9 cellular contexts compared by ENCODE assay signal in genomic region chr6:16420332-16420714, GRCh38.
A peak's percentile ranks its signal among the peaks of the same experiment; 100 is the strongest.
DNase-seq lines count a peak whose midpoint lies in the region; ATAC-seq and TF ChIP-seq lines count a peak whose summit lies in the region.
"Had no signal": no experiment of that assay in that cellular context is flagged by ENCODE, and none has a peak within 500 bp of the region (broad histone marks: within the 10 kb centered on the region; RNA-seq: fewer than 3 reads in every experiment).

No MANE protein-coding gene starts in this region.

- H3K27me3 Mint-ChIP-seq in activated B cell treated with CpG ODN at 0.5 μM for 24 hours = no peaks in the 10 kb centered on the region
- no peaks in the 10 kb centered on the region for H3K27me3 Mint-ChIP-seq in natural killer cell (ENCODE audit: low read depth in 2 of 2)

- H3K36me3 Mint-ChIP-seq in activated B cell treated with CpG ODN at 0.5 μM for 24 hours (ENCODE audit: low read depth) = no peaks in the 10 kb centered on the region
- H3K36me3 Mint-ChIP-seq in natural killer cell = no peaks in the 10 kb centered on the region

- intact Hi-C loops in activated B cell treated with CpG ODN at 0.5 μM for 24 hours (cut with micrococcal nuclease) (loop anchor here (1.0 to 2.0 kb wide), 6 partner anchors 11 to 758 kb away; partner anchors contain the start of gene ATXN1), natural killer cell (cut with micrococcal nuclease) (loop anchor here (5.0 kb wide), 2 partner anchors 98 to 342 kb away; partner anchors contain the start of gene ATXN1)

- H3K27ac Mint-ChIP-seq in activated B cell treated with CpG ODN at 0.5 μM for 24 hours (peak overlapping the region; percentile 98), natural killer cell (peak overlapping the region; percentile 93 to 96)

- DNase-seq in activated B cell treated with CpG ODN at 0.5 μM for 24 hours (no peak), natural killer cell (no peak), NCI-H524 (lab: John Stamatoyannopoulos, UW) (no peak), substantia nigra (lab: John Stamatoyannopoulos, UW) (no peak), AG08395 (ENCODE audit: low spot score) (no peak)
- DNase-seq: left cardiac atrium had no signal

- TF ChIP-seq CTCF in activated B cell treated with CpG ODN at 0.5 μM for 24 hours (IDR thresholded peaks at IDR 0.05) (no peak), natural killer cell (IDR thresholded peaks at IDR 0.05) (no peak)

- CTCF ChIA-PET in activated B cell treated with CpG ODN at 0.5 μM for 24 hours (lab: Charles Lee) = interaction anchor here (1.0 to 2.0 kb wide), 7 partner anchors 10 to 342 kb away, joined by 3 to 20 read pairs (median 7); partner anchors contain the start of gene ATXN1

- H3K9me3 Mint-ChIP-seq in activated B cell treated with CpG ODN at 0.5 μM for 24 hours = no peaks in the 10 kb centered on the region
- H3K9me3 Mint-ChIP-seq in natural killer cell = no peaks in the 10 kb centered on the region

- POLR2A ChIA-PET in activated B cell treated with CpG ODN at 0.5 μM for 24 hours (lab: Charles Lee) = interaction anchor here (0.5 to 3.0 kb wide), 20 partner anchors 9 to 519 kb away, joined by 3 to 49 read pairs (median 6); partner anchors contain the start of gene ATXN1

- H3K4me3 Mint-ChIP-seq in activated B cell treated with CpG ODN at 0.5 μM for 24 hours (peak overlapping the region; percentile 62), natural killer cell (peak overlapping the region; percentile 77)

- H3K27ac ChIP-seq in substantia nigra (ENCODE audit: low read depth, low read length, poor library complexity, severe bottlenecking) = no peak overlapping the region

- H3K4me1 Mint-ChIP-seq in activated B cell treated with CpG ODN at 0.5 μM for 24 hours = peaks cover 47% of the 10 kb centered on the region
- H3K4me1 Mint-ChIP-seq in natural killer cell = peaks cover 34 to 36% of the 10 kb centered on the region in 2 donors

- ATAC-seq in GM19324 (IDR thresholded peaks at IDR 0.05; ENCODE audit: low FRiP score, unreplicated experiment) = peak; percentile 26
- peak; percentile 8 for ATAC-seq in HG02884 (IDR thresholded peaks at IDR 0.05; ENCODE audit: unreplicated experiment)
- ATAC-seq in activated B cell treated with CpG ODN at 0.5 μM for 24 hours (ENCODE audit: low read depth) = peak; percentile 9
- ATAC-seq in natural killer cell = no peak
- ATAC-seq in HG03565 (IDR thresholded peaks at IDR 0.05; ENCODE audit: unreplicated experiment) = no peak

Comparison
In these comparisons a context has a peak if more than half of its experiments do, and no peak if none do; other contexts are left out.
1. ATAC-seq: peak in GM19324 (single experiment), HG02884 (single experiment) and activated B cell treated with CpG ODN at 0.5 μM for 24 hours (single experiment); none in natural killer cell (0 of 3) and HG03565 (single experiment).